ENCODE assay signal across 1 cellular context in the genomic region with DNA sequence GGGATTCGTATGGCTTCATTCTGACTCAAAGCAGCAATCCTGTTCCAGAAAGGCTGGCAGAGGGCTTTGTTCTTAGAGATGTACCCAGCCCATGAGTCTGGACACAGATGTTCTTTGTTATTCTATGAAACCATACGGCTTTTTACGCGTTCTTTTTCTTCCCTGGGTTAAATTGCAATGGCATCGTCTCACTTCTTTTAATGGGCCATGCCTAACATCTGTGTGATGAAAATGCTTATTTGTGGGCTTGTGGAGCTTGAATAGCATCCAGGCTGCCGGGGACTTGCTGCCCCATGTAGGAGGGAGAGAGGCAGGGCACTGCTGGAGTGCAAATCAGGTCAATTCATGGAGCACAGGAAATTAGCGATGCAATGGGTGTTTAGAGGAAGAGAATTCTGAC.
TF ChIP-seq lines count a peak whose summit lies in the region.

No MANE protein-coding gene starts in this region.

TF ChIP-seq in IMR-90, 13 proteins besides CTCF, POLR2A, EP300 and RAD21 (continued from another document):
- no peak for TF ChIP-seq MXI1 (IDR thresholded peaks at IDR 0.05; ENCODE audit: borderline replicate concordance, low read depth, low read length)
- no peak for TF ChIP-seq FOS (IDR thresholded peaks at IDR 0.05; ENCODE audit: low read depth, low read length)
- no peak for TF ChIP-seq RCOR1 (IDR thresholded peaks at IDR 0.05; ENCODE audit: insufficient replicate concordance, low read length)
- no peak for TF ChIP-seq BHLHE40 (IDR thresholded peaks at IDR 0.05; ENCODE audit: low read depth, low read length)
- no peak for TF ChIP-seq MAZ (IDR thresholded peaks at IDR 0.05; ENCODE audit: borderline replicate concordance, low read depth, low read length)
- TF ChIP-seq RFX5 (IDR thresholded peaks at IDR 0.05; ENCODE audit: low read depth, low read length) = no peak
